In the genomic region with DNA sequence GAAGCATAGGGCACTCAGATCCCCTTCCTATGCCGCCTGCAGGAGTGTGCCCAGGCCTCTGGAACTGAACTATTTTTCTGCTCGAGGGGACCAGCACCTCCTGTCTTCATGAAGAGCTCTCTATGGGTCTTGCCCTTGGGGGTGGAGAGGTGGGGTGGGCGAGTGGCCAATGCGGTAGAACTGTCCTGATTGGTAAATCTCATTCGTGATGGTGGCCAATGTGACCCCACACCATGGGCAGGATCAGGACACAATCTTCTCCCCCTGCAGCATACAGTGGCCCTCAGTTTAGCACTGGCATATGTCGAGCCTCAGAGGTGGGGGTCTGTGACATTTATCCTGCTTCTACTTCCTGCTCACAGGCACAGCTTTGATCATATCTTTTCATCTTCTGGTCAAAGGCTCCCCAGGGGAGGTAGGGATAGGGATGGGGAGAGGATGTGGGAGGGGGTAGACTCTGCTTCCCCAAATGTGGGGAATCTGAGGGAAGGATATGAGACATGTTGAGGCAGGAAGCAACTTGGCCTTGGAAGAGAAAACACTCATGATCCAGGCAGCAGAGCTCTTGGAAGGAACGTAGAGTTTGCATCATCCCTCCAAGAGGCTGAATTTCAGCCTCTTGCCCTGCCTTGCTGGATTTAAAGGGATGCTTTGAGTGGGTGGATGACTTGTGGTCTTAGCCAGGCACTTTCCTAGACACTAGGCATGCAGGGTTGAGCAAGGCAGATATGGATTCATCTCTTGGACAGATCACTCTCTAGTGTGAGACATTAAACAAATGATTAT, we compare ENCODE assay signal across 10 cellular contexts.
A peak's percentile ranks its signal among the peaks of the same experiment; 100 is the strongest.
DNase-seq lines count a peak whose midpoint lies in the region; ATAC-seq, FAIRE-seq and TF ChIP-seq lines count a peak whose summit lies in the region.
"Had no signal": no experiment of that assay in that cellular context is flagged by ENCODE, and none has a peak within 500 bp of the region (broad histone marks: within the 10 kb centered on the region; RNA-seq: fewer than 3 reads in every experiment).

No MANE protein-coding gene starts in this region.

- intact Hi-C loops in upper lobe of right lung (cut with DNase I): no loop called here

- peaks cover 46 to 51% of the 10 kb centered on the region in 2 donors for H3K27me3 Mint-ChIP-seq in effector memory CD8-positive, alpha-beta T cell

- no peaks in the 10 kb centered on the region for H3K9me3 ChIP-seq in upper lobe of right lung

- ATAC-seq in upper lobe of right lung: peak; percentile 42
- no peak for ATAC-seq in effector memory CD8-positive, alpha-beta T cell (replicated peaks)
- ATAC-seq: activated CD8-positive, alpha-beta T cell treated with anti-CD3 and anti-CD28 coated beads, Interleukin-2, amount 10 ng/mL, durations not matched to agents 7 days and 5 days; activated naive CD8-positive, alpha-beta T cell treated with anti-CD3 and anti-CD28 coated beads, Interleukin-2, amount 50 U/mL, for 24 hours had no signal

- no peaks in the 10 kb centered on the region for H3K27me3 ChIP-seq in bronchial epithelial cell (ENCODE audit: control insufficient read depth, insufficient read depth, low read length)
- no peaks in the 10 kb centered on the region for H3K27me3 ChIP-seq in upper lobe of right lung

- no peak overlapping the region for H3K27ac ChIP-seq in upper lobe of right lung

- H3K4me1 Mint-ChIP-seq in effector memory CD8-positive, alpha-beta T cell (ENCODE audit: low read depth in 2 of 2): no peaks in the 10 kb centered on the region
- H3K4me1 Mint-ChIP-seq: activated naive CD8-positive, alpha-beta T cell treated with anti-CD3 and anti-CD28 coated beads, Interleukin-2, amount 50 U/mL, for 24 hours had no signal

- H3K36me3 Mint-ChIP-seq in effector memory CD8-positive, alpha-beta T cell (ENCODE audit: insufficient read depth): no peaks in the 10 kb centered on the region

- DNase-seq in M059J (ENCODE audit: low read depth) (peak; percentile 76), bronchial epithelial cell (ENCODE audit: low read depth) (peak; percentile 100), kidney tubule cell (ENCODE audit: low spot score) (peak; percentile 41), upper lobe of right lung (no peak), NCI-H128 (lab: John Stamatoyannopoulos, UW; ENCODE audit: unreplicated experiment) (no peak), NOMO-1 treated with dmso at 0.1 percent for 144 hours (lab: John Stamatoyannopoulos, UW; ENCODE audit: unreplicated experiment) (no peak)
- no peak for DNase-seq in effector memory CD8-positive, alpha-beta T cell
- DNase-seq: activated CD8-positive, alpha-beta T cell treated with anti-CD3 and anti-CD28 coated beads, Interleukin-2, amount 10 ng/mL, durations not matched to agents 7 days and 5 days; activated naive CD8-positive, alpha-beta T cell treated with anti-CD3 and anti-CD28 coated beads, Interleukin-2, amount 50 U/mL, for 24 hours; stimulated activated CD4-positive, alpha-beta T cell treated with anti-CD3 and anti-CD28 coated beads, Interleukin-2, amount 100 ng/mL, for 48 hours had no signal

- H3K4me3 ChIP-seq in bronchial epithelial cell (ENCODE audit: low read depth, low read length) (no peak overlapping the region), upper lobe of right lung (no peak overlapping the region)

- H3K27ac Mint-ChIP-seq in effector memory CD8-positive, alpha-beta T cell: no peak overlapping the region
- H3K27ac Mint-ChIP-seq: activated CD8-positive, alpha-beta T cell treated with anti-CD3 and anti-CD28 coated beads, Interleukin-2, amount 10 ng/mL, durations not matched to agents 7 days and 5 days; activated naive CD8-positive, alpha-beta T cell treated with anti-CD3 and anti-CD28 coated beads, Interleukin-2, amount 50 U/mL, for 24 hours had no signal

- TF ChIP-seq CTCF in bronchial epithelial cell (IDR thresholded peaks at IDR 0.05; ENCODE audit: insufficient read depth, low read length, severe bottlenecking): no peak
- no peak for TF ChIP-seq CTCF in upper lobe of right lung (IDR thresholded peaks at IDR 0.05)

- FAIRE-seq in bronchial epithelial cell (lab: Jason Lieb, UNC): peak; percentile 95

- H3K4me1 ChIP-seq in upper lobe of right lung: no peaks in the 10 kb centered on the region

- H3K9me3 Mint-ChIP-seq in effector memory CD8-positive, alpha-beta T cell: no peaks in the 10 kb centered on the region
- H3K9me3 Mint-ChIP-seq: activated naive CD8-positive, alpha-beta T cell treated with anti-CD3 and anti-CD28 coated beads, Interleukin-2, amount 50 U/mL, for 24 hours had no signal

- H3K4me3 Mint-ChIP-seq in effector memory CD8-positive, alpha-beta T cell: no peak overlapping the region
- H3K4me3 Mint-ChIP-seq: activated CD8-positive, alpha-beta T cell treated with anti-CD3 and anti-CD28 coated beads, Interleukin-2, amount 10 ng/mL, durations not matched to agents 7 days and 5 days; activated naive CD8-positive, alpha-beta T cell treated with anti-CD3 and anti-CD28 coated beads, Interleukin-2, amount 50 U/mL, for 24 hours had no signal

- H3K36me3 ChIP-seq in bronchial epithelial cell (ENCODE audit: control insufficient read depth, insufficient read depth, low read length): no peaks in the 10 kb centered on the region
- H3K36me3 ChIP-seq in upper lobe of right lung: no peaks in the 10 kb centered on the region

Comparison
In these comparisons a context has a peak if more than half of its experiments do, and no peak if none do; other contexts are left out.
1. DNase-seq: peak in M059J (single experiment), bronchial epithelial cell (single experiment) and kidney tubule cell (single experiment); none in upper lobe of right lung (single experiment), NCI-H128 (single experiment), NOMO-1 treated with dmso at 0.1 percent for 144 hours (single experiment) and effector memory CD8-positive, alpha-beta T cell (0 of 3).